Comparison of ENCODE assay signal across 1 cellular context in genomic region chr14:64501326-64502171, GRCh38.
TF ChIP-seq lines count a peak whose summit lies in the region.

No MANE protein-coding gene starts in this region.

TF ChIP-seq in endothelial cell of umbilical vein, 7 proteins besides CTCF, POLR2A, EP300 and RAD21:
- TF ChIP-seq JUN (IDR thresholded peaks at IDR 0.05; ENCODE audit: borderline replicate concordance, insufficient read depth, insufficient read length, low read depth) (no peak), POLR2AphosphoS5 (IDR thresholded peaks at IDR 0.05; ENCODE audit: insufficient read depth, low read depth, low read length) (no peak), MAX (IDR thresholded peaks at IDR 0.05; ENCODE audit: insufficient read depth, insufficient read length) (no peak), FOS (IDR thresholded peaks at IDR 0.05; ENCODE audit: borderline replicate concordance, insufficient read depth, low read length) (no peak), EZH2 (IDR thresholded peaks at IDR 0.05; ENCODE audit: borderline replicate concordance, low read depth, low read length, severe bottlenecking) (no peak), GATA2 (IDR thresholded peaks at IDR 0.05; ENCODE audit: insufficient read depth, insufficient read length, low read depth, low read length) (no peak), MYC (IDR thresholded peaks at IDR 0.05; ENCODE audit: low read depth, low read length) (no peak)
